8 cellular contexts compared by ENCODE assay signal in the genomic region with DNA sequence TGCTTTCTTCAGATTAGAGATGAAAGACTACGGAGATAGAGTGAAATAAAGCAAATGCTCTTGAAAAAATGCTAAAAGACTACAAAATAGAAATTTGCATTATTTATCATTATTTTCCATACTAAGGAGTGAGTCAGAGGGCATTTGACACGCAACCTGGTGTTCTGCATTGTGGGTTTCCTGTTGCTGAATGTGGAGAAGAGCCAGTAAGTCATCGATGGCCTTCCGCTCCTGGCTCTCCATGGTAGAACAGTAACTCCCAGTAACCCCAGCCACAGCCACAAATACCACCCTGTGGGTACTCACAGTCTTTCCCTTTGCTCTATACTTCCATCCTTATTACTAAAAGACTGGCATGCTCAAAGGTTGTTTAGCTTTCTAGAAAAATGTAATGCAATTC.
DNase-seq lines count a peak whose midpoint lies in the region; ATAC-seq and TF ChIP-seq lines count a peak whose summit lies in the region.

No MANE protein-coding gene starts in this region.

- no peaks in the 10 kb centered on the region for H3K9me3 ChIP-seq in neutrophil

- no peaks in the 10 kb centered on the region for H3K36me3 Mint-ChIP-seq in nephron progenitor cell (ENCODE audit: low read depth)

- H3K4me1 Mint-ChIP-seq in nephron progenitor cell: no peaks in the 10 kb centered on the region

- no peaks in the 10 kb centered on the region for H3K27me3 ChIP-seq in neutrophil

- no peak overlapping the region for H3K4me3 ChIP-seq in neutrophil (ENCODE audit: low read depth in 1 of 2, low read length in 1 of 2)

- peaks cover 2% of the 10 kb centered on the region for H3K27me3 Mint-ChIP-seq in nephron progenitor cell (ENCODE audit: low read depth, poor library complexity)

- H3K4me3 Mint-ChIP-seq in nephron progenitor cell: no peak overlapping the region

- H3K27ac Mint-ChIP-seq in nephron progenitor cell: no peak overlapping the region

- no peaks in the 10 kb centered on the region for H3K36me3 ChIP-seq in neutrophil

- ATAC-seq in GM19455 (IDR thresholded peaks at IDR 0.05; ENCODE audit: unreplicated experiment) (peak; percentile 71), HG03520 (IDR thresholded peaks at IDR 0.05; ENCODE audit: unreplicated experiment) (peak; percentile 63)

- peaks cover 27 to 48% of the 10 kb centered on the region in 2 experiments for H3K4me1 ChIP-seq in neutrophil (ENCODE audit: control insufficient read depth in 1 of 2, insufficient read depth in 1 of 2, low read depth in 1 of 2, low read length in 1 of 2)

- DNase-seq in AML-193 (lab: John Stamatoyannopoulos, UW) (peak; percentile 83 to 84), NCI-H187 (lab: John Stamatoyannopoulos, UW) (no peak), hippocampal formation (lab: John Stamatoyannopoulos, UW) (no peak), nephron progenitor cell (no peak)
- DNase-seq in activated CD8-positive, alpha-beta memory T cell treated with anti-CD3 and anti-CD28 coated beads, Interleukin-2, amount 50 U/mL, for 1 hour (ENCODE audit: extremely low read depth): peak; percentile 1

- peak overlapping the region; percentile 54 for H3K27ac ChIP-seq in neutrophil

- no peaks in the 10 kb centered on the region for H3K9me3 Mint-ChIP-seq in nephron progenitor cell

- TF ChIP-seq CTCF in neutrophil (IDR thresholded peaks at IDR 0.05): no peak
- TF ChIP-seq CTCF in nephron progenitor cell (IDR thresholded peaks at IDR 0.05): no peak

Comparison
In these comparisons a context has a peak if more than half of its experiments do, and no peak if none do; other contexts are left out.
1. DNase-seq: peak in AML-193 (2 of 2) and activated CD8-positive, alpha-beta memory T cell treated with anti-CD3 and anti-CD28 coated beads, Interleukin-2, amount 50 U/mL, for 1 hour (single experiment); none in NCI-H187 (0 of 2), hippocampal formation (0 of 2) and nephron progenitor cell (single experiment).